Comparison of ENCODE assay signal across 2 cellular contexts in genomic region chr4:7924163-7924562, GRCh38.
TF ChIP-seq lines count a peak whose summit lies in the region.

No MANE protein-coding gene starts in this region.

TF ChIP-seq in IMR-90, 13 proteins besides CTCF, POLR2A, EP300 and RAD21:
- TF ChIP-seq USF2 (IDR thresholded peaks at IDR 0.05; ENCODE audit: low read depth, low read length) (no peak), BHLHE40 (IDR thresholded peaks at IDR 0.05; ENCODE audit: low read depth, low read length) (no peak), ELK1 (IDR thresholded peaks at IDR 0.05; ENCODE audit: borderline replicate concordance, low read depth, low read length) (no peak), RFX5 (IDR thresholded peaks at IDR 0.05; ENCODE audit: low read depth, low read length) (no peak), FOS (IDR thresholded peaks at IDR 0.05; ENCODE audit: low read depth, low read length) (no peak), RCOR1 (IDR thresholded peaks at IDR 0.05; ENCODE audit: insufficient replicate concordance, low read length) (no peak), MAFK (IDR thresholded peaks at IDR 0.05; ENCODE audit: low read depth, low read length) (no peak), MXI1 (IDR thresholded peaks at IDR 0.05; ENCODE audit: borderline replicate concordance, low read depth, low read length) (no peak), MAZ (IDR thresholded peaks at IDR 0.05; ENCODE audit: borderline replicate concordance, low read depth, low read length) (no peak), NFE2L2 (IDR thresholded peaks at IDR 0.05; ENCODE audit: low read depth, low read length) (no peak), SMC3 (IDR thresholded peaks at IDR 0.05; ENCODE audit: low read depth, low read length) (no peak), CEBPB (IDR thresholded peaks at IDR 0.05; ENCODE audit: low read depth, low read length) (no peak), CHD1 (IDR thresholded peaks at IDR 0.05; ENCODE audit: low read depth, low read length) (no peak)
TF ChIP-seq in IMR-90: peak in this region for 0.

TF ChIP-seq in endothelial cell of umbilical vein, 7 proteins besides CTCF, POLR2A, EP300 and RAD21:
- TF ChIP-seq EZH2 (IDR thresholded peaks at IDR 0.05; ENCODE audit: borderline replicate concordance, low read depth, low read length, severe bottlenecking) (no peak), MYC (IDR thresholded peaks at IDR 0.05; ENCODE audit: low read depth, low read length) (no peak), POLR2AphosphoS5 (IDR thresholded peaks at IDR 0.05; ENCODE audit: insufficient read depth, low read depth, low read length) (no peak), JUN (IDR thresholded peaks at IDR 0.05; ENCODE audit: borderline replicate concordance, insufficient read depth, insufficient read length, low read depth) (no peak), MAX (IDR thresholded peaks at IDR 0.05; ENCODE audit: insufficient read depth, insufficient read length) (no peak), GATA2 (IDR thresholded peaks at IDR 0.05; ENCODE audit: insufficient read depth, insufficient read length, low read depth, low read length) (no peak), FOS (IDR thresholded peaks at IDR 0.05; ENCODE audit: borderline replicate concordance, insufficient read depth, low read length) (no peak)
